In genomic region chr4:100882661-100883060, GRCh38 we compare ENCODE assay signal across 17 cellular contexts.
"Had no signal": no experiment of that assay in that cellular context is flagged by ENCODE, and none has a peak within 500 bp of the region (broad histone marks: within the 10 kb centered on the region; RNA-seq: fewer than 3 reads in every experiment).

No MANE protein-coding gene starts in this region.

- H3K9me3 ChIP-seq: pancreas had no signal

- H3K36me3 ChIP-seq: esophagus squamous epithelium, gastroesophageal sphincter, left ventricle myocardium inferior, lower lobe of right lung, pancreas had no signal

- H3K27me3 ChIP-seq: esophagus squamous epithelium, gastroesophageal sphincter, pancreas had no signal

- DNase-seq: dermis blood vessel endothelial cell; esophagus squamous epithelium; foreskin fibroblast; glutamatergic neuron; immature natural killer cell; left cardiac atrium; left ventricle myocardium inferior; lower lobe of right lung; natural killer cell; pancreas; right cardiac atrium; small intestine; stimulated activated CD4-positive, alpha-beta T cell treated with anti-CD3 and anti-CD28 coated beads, Interleukin-12 subunit alpha, Interleukin-12 subunit beta, amount 100 ng/mL, for 4 hours; stimulated activated naive CD4-positive, alpha-beta T cell treated with Interleukin-2 at 50 U/mL for 16 hours; trophoblast cell had no signal

- H3K4me1 ChIP-seq: esophagus squamous epithelium, gastroesophageal sphincter, left ventricle myocardium inferior, lower lobe of right lung, pancreas had no signal

- FAIRE-seq: keratinocyte, pancreas, small intestine had no signal

- H3K4me3 ChIP-seq: esophagus squamous epithelium, gastroesophageal sphincter, left ventricle myocardium inferior, lower lobe of right lung, pancreas had no signal

- H3K27ac ChIP-seq: esophagus squamous epithelium, gastroesophageal sphincter, left ventricle myocardium inferior, lower lobe of right lung, pancreas had no signal

- ATAC-seq: gastroesophageal sphincter, left cardiac atrium, lower lobe of right lung, natural killer cell, pancreas, right cardiac atrium had no signal
